14 cellular contexts compared by ENCODE assay signal in genomic region chr1:231611851-231612250, GRCh38. TPM values are rescaled to one million over a fixed set of nuclear protein-coding genes. Genes with fewer than 3 reads are reported as not detected.
DNase-seq lines count a peak whose midpoint lies in the region; ATAC-seq and TF ChIP-seq lines count a peak whose summit lies in the region.
"Had no signal": no experiment of that assay in that cellular context is flagged by ENCODE, and none has a peak within 500 bp of the region (broad histone marks: within the 10 kb centered on the region; RNA-seq: fewer than 3 reads in every experiment).

No MANE protein-coding gene starts in this region.

- H3K4me1 Mint-ChIP-seq in T-helper 2 cell treated with Interferon-gamma antibody and Interleukin-4, amounts not matched to agents 5 μg/mL and 100 μg/mL, for 36 hours (ENCODE audit: low read depth) = peaks cover 44% of the 10 kb centered on the region
- H3K4me1 Mint-ChIP-seq in activated T-helper 1 cell treated with anti-CD3 and anti-CD28 coated beads, Interleukin-12 subunit alpha, Interleukin-12 subunit beta, Interleukin-2, Interleukin-4 antibody, amounts not matched to agents 30 ng/mL and 10 ng/mL and 1 ng/mL, durations not matched to agents 14 hours and 24 hours and 36 hours (ENCODE audit: low read depth) = peaks cover 55% of the 10 kb centered on the region
- H3K4me1 Mint-ChIP-seq: brain, neural progenitor cell had no signal

- TF ChIP-seq CTCF in MM.1S (IDR thresholded peaks at IDR 0.05; ENCODE audit: low read length) (no peak), neutrophil (IDR thresholded peaks at IDR 0.05) (no peak)

- H3K9me3 ChIP-seq in MM.1S (replicated peaks; ENCODE audit: insufficient read depth, low read length) = no peaks in the 10 kb centered on the region
- H3K9me3 ChIP-seq in neutrophil = no peaks in the 10 kb centered on the region

- no peaks in the 10 kb centered on the region for H4K20me1 ChIP-seq in MM.1S (ENCODE audit: insufficient read depth, low read length)

- peak overlapping the region; percentile 78 for H2AFZ ChIP-seq in MM.1S (ENCODE audit: low read length)
- H2AFZ ChIP-seq: neural progenitor cell had no signal

- H3F3A ChIP-seq in MM.1S (ENCODE audit: insufficient read depth, low read length) = peaks cover 33% of the 10 kb centered on the region

- peak overlapping the region; percentile 50 for H3K9ac ChIP-seq in MM.1S (ENCODE audit: low read length)
- H3K9ac ChIP-seq: neural progenitor cell had no signal

- H3K27me3 ChIP-seq in MM.1S (replicated peaks; ENCODE audit: insufficient read depth, low read length) (no peaks in the 10 kb centered on the region), neutrophil (no peaks in the 10 kb centered on the region)

- H3K36me3 Mint-ChIP-seq in T-helper 2 cell treated with Interferon-gamma antibody and Interleukin-4, amounts not matched to agents 5 μg/mL and 100 μg/mL, for 36 hours (ENCODE audit: low read depth) = peaks cover 20% of the 10 kb centered on the region
- peaks cover 18% of the 10 kb centered on the region for H3K36me3 Mint-ChIP-seq in activated T-helper 1 cell treated with anti-CD3 and anti-CD28 coated beads, Interleukin-12 subunit alpha, Interleukin-12 subunit beta, Interleukin-2, Interleukin-4 antibody, amounts not matched to agents 30 ng/mL and 10 ng/mL and 1 ng/mL, durations not matched to agents 14 hours and 24 hours and 36 hours (ENCODE audit: low read depth)
- H3K36me3 Mint-ChIP-seq: brain, neural progenitor cell had no signal

- H3K4me1 ChIP-seq in MM.1S (ENCODE audit: low read length) = peaks cover 39% of the 10 kb centered on the region
- H3K4me1 ChIP-seq in neutrophil (ENCODE audit: control insufficient read depth in 1 of 2, insufficient read depth in 1 of 2, low read depth in 1 of 2, low read length in 1 of 2) = peaks cover 39 to 40% of the 10 kb centered on the region in 2 experiments
- H3K4me1 ChIP-seq: neural progenitor cell had no signal

- H3K9me2 ChIP-seq in MM.1S (replicated peaks; ENCODE audit: insufficient read depth, low read length) = no peaks in the 10 kb centered on the region

- peak overlapping the region; percentile 79 for H3K4me3 Mint-ChIP-seq in T-helper 2 cell treated with Interferon-gamma antibody and Interleukin-4, amounts not matched to agents 5 μg/mL and 100 μg/mL, for 36 hours
- no peak overlapping the region for H3K4me3 Mint-ChIP-seq in activated T-helper 1 cell treated with anti-CD3 and anti-CD28 coated beads, Interleukin-12 subunit alpha, Interleukin-12 subunit beta, Interleukin-2, Interleukin-4 antibody, amounts not matched to agents 30 ng/mL and 10 ng/mL and 1 ng/mL, durations not matched to agents 14 hours and 24 hours and 36 hours
- H3K4me3 Mint-ChIP-seq: brain, neural progenitor cell had no signal

- ATAC-seq in HG03039 (IDR thresholded peaks at IDR 0.05; ENCODE audit: unreplicated experiment) = no peak
- ATAC-seq: SK-N-SH treated with all-trans-retinoic acid at 6 μM for 48 hours had no signal

- peaks cover 15% of the 10 kb centered on the region for H3K79me2 ChIP-seq in MM.1S (ENCODE audit: low read length)

- H3K36me3 ChIP-seq in MM.1S (replicated peaks; ENCODE audit: insufficient read depth, low read length) (no peaks in the 10 kb centered on the region), neutrophil (no peaks in the 10 kb centered on the region)
- H3K36me3 ChIP-seq: neural progenitor cell had no signal

- H3K9me3 Mint-ChIP-seq in T-helper 2 cell treated with Interferon-gamma antibody and Interleukin-4, amounts not matched to agents 5 μg/mL and 100 μg/mL, for 36 hours = peaks cover 36% of the 10 kb centered on the region
- peaks cover 24% of the 10 kb centered on the region for H3K9me3 Mint-ChIP-seq in activated T-helper 1 cell treated with anti-CD3 and anti-CD28 coated beads, Interleukin-12 subunit alpha, Interleukin-12 subunit beta, Interleukin-2, Interleukin-4 antibody, amounts not matched to agents 30 ng/mL and 10 ng/mL and 1 ng/mL, durations not matched to agents 14 hours and 24 hours and 36 hours

- peak overlapping the region; percentile 49 for H3K4me3 ChIP-seq in MM.1S (ENCODE audit: low read length)
- peak overlapping the region; percentile 46 to 51 for H3K4me3 ChIP-seq in neutrophil (ENCODE audit: low read depth in 1 of 2, low read length in 1 of 2)
- H3K4me3 ChIP-seq: lung, neural progenitor cell had no signal

- peak overlapping the region; percentile 81 for H3K4me2 ChIP-seq in MM.1S (ENCODE audit: low read depth, low read length)
- H3K4me2 ChIP-seq: neural progenitor cell had no signal

- H3K27me3 Mint-ChIP-seq in T-helper 2 cell treated with Interferon-gamma antibody and Interleukin-4, amounts not matched to agents 5 μg/mL and 100 μg/mL, for 36 hours (ENCODE audit: low read depth) = peaks cover 33% of the 10 kb centered on the region
- H3K27me3 Mint-ChIP-seq in activated T-helper 1 cell treated with anti-CD3 and anti-CD28 coated beads, Interleukin-12 subunit alpha, Interleukin-12 subunit beta, Interleukin-2, Interleukin-4 antibody, amounts not matched to agents 30 ng/mL and 10 ng/mL and 1 ng/mL, durations not matched to agents 14 hours and 24 hours and 36 hours (ENCODE audit: insufficient read depth) = peaks cover 9% of the 10 kb centered on the region
- H3K27me3 Mint-ChIP-seq: stimulated activated naive CD8-positive, alpha-beta T cell treated with anti-CD3 and anti-CD28 coated beads, Interleukin-15, Interleukin-2, amounts not matched to agents 100 ng/mL and 50 ng/mL, for 24 hours had no signal

- H3K27ac ChIP-seq in MM.1S (ENCODE audit: low read length) (peak overlapping the region; percentile 83), neutrophil (peak overlapping the region; percentile 82)
- H3K27ac ChIP-seq: neural progenitor cell had no signal

- DNase-seq in T-helper 2 cell treated with Interferon-gamma antibody and Interleukin-4, amounts not matched to agents 5 μg/mL and 100 μg/mL, for 36 hours (ENCODE audit: low spot score) = no peak
- DNase-seq in T-helper 2 cell = no peak
- DNase-seq in MM.1S = peak; percentile 71
- DNase-seq in activated T-helper 1 cell treated with anti-CD3 and anti-CD28 coated beads, Interleukin-12 subunit alpha, Interleukin-12 subunit beta, Interleukin-2, Interleukin-4 antibody, amounts not matched to agents 30 ng/mL and 10 ng/mL and 1 ng/mL, durations not matched to agents 14 hours and 24 hours and 36 hours (ENCODE audit: low spot score) = no peak
- DNase-seq in putamen (ENCODE audit: low spot score) = no peak
- DNase-seq in posterior vena cava (ENCODE audit: low spot score) = no peak
- DNase-seq: NCI-H2081 had no signal

- intact Hi-C loops in activated T-helper 1 cell treated with anti-CD3 and anti-CD28 coated beads, Interleukin-12 subunit alpha, Interleukin-12 subunit beta, Interleukin-2, Interleukin-4 antibody, amounts not matched to agents 30 ng/mL and 10 ng/mL and 1 ng/mL, durations not matched to agents 14 hours and 24 hours and 36 hours (cut with micrococcal nuclease) = loop anchor here (1.0 kb wide), 1 partner anchor 15 kb away; no protein-coding TSS in a partner anchor
- intact Hi-C loops in posterior vena cava (cut with DNase I) = no loop called here

- H3K27ac Mint-ChIP-seq in T-helper 2 cell treated with Interferon-gamma antibody and Interleukin-4, amounts not matched to agents 5 μg/mL and 100 μg/mL, for 36 hours = peak overlapping the region; percentile 93
- peak overlapping the region; percentile 92 for H3K27ac Mint-ChIP-seq in activated T-helper 1 cell treated with anti-CD3 and anti-CD28 coated beads, Interleukin-12 subunit alpha, Interleukin-12 subunit beta, Interleukin-2, Interleukin-4 antibody, amounts not matched to agents 30 ng/mL and 10 ng/mL and 1 ng/mL, durations not matched to agents 14 hours and 24 hours and 36 hours
- H3K27ac Mint-ChIP-seq: brain, neural progenitor cell had no signal

RNA-seq across cellular contexts. Expression of gene DISC1, which starts 14.7 kb away (rescaled TPM):
- total RNA-seq in activated T-helper 1 cell treated with anti-CD3 and anti-CD28 coated beads, Interleukin-12 subunit alpha, Interleukin-12 subunit beta, Interleukin-2, Interleukin-4 antibody, amounts not matched to agents 30 ng/mL and 10 ng/mL and 1 ng/mL, durations not matched to agents 14 hours and 24 hours and 36 hours = 3.3 and 3.4 TPM in 2 replicates
- 10 to 100 TPM in 1 of 2 donors, 1 to 10 TPM in 1; 7.9 to 10.9 TPM for total RNA-seq in posterior vena cava
